Comparison of ENCODE assay signal across 8 cellular contexts in genomic region chr4:85777908-85778808, GRCh38.
DNase-seq lines count a peak whose midpoint lies in the region; ATAC-seq and TF ChIP-seq lines count a peak whose summit lies in the region.

No MANE protein-coding gene starts in this region.

- no peak overlapping the region for H3K4me3 Mint-ChIP-seq in activated naive CD8-positive, alpha-beta T cell treated with anti-CD3 and anti-CD28 coated beads for 36 hours

- H3K9me3 Mint-ChIP-seq in activated naive CD8-positive, alpha-beta T cell treated with anti-CD3 and anti-CD28 coated beads for 36 hours, result no peaks in the 10 kb centered on the region

- in situ Hi-C loops in HAP-1 (cut with MboI; ENCODE audit: low sequenced_read_pairs), result loop anchor here (25.0 kb wide), 1 partner anchor 184 kb away; no protein-coding TSS in a partner anchor

- H3K27ac Mint-ChIP-seq in activated naive CD8-positive, alpha-beta T cell treated with anti-CD3 and anti-CD28 coated beads for 36 hours, result no peak overlapping the region

- no peak for TF ChIP-seq CTCF in colonic mucosa (IDR thresholded peaks at IDR 0.05)
- no peak for TF ChIP-seq CTCF in psoas muscle (IDR thresholded peaks at IDR 0.05)
- no peak for TF ChIP-seq CTCF in BE2C (IDR thresholded peaks at IDR 0.05; ENCODE audit: low read depth, low read length)

- H3K9me3 ChIP-seq in colonic mucosa, result no peaks in the 10 kb centered on the region
- H3K9me3 ChIP-seq in psoas muscle, result no peaks in the 10 kb centered on the region
- H3K9me3 ChIP-seq in HAP-1, result no peaks in the 10 kb centered on the region
- H3K9me3 ChIP-seq in BE2C, result no peaks in the 10 kb centered on the region

- no peaks in the 10 kb centered on the region for H3K4me1 ChIP-seq in colonic mucosa
- peaks cover 8% of the 10 kb centered on the region for H3K4me1 ChIP-seq in psoas muscle
- H3K4me1 ChIP-seq in HAP-1, result no peaks in the 10 kb centered on the region
- peaks cover 9% of the 10 kb centered on the region for H3K4me1 ChIP-seq in BE2C

- ATAC-seq in GM19468 (IDR thresholded peaks at IDR 0.05; ENCODE audit: extremely low read depth, unreplicated experiment), result peak; percentile 74
- peak; percentile 83 for ATAC-seq in HG03432 (IDR thresholded peaks at IDR 0.05; ENCODE audit: unreplicated experiment)
- ATAC-seq in psoas muscle, result no peak

- 42 to 54% (median 48%) methylated on average over 3 of the region's 3 CpGs for WGBS in psoas muscle, 3 donors

- H3K27me3 Mint-ChIP-seq in activated naive CD8-positive, alpha-beta T cell treated with anti-CD3 and anti-CD28 coated beads for 36 hours, result no peaks in the 10 kb centered on the region

- no peaks in the 10 kb centered on the region for H3K27me3 ChIP-seq in colonic mucosa
- H3K27me3 ChIP-seq in psoas muscle (ENCODE audit: insufficient read depth in 3 of 3, low read length in 2 of 3), result no peaks in the 10 kb centered on the region
- H3K27me3 ChIP-seq in HAP-1 (ENCODE audit: low read depth), result no peaks in the 10 kb centered on the region
- H3K27me3 ChIP-seq in BE2C, result no peaks in the 10 kb centered on the region

- no peaks in the 10 kb centered on the region for H3K4me1 Mint-ChIP-seq in activated naive CD8-positive, alpha-beta T cell treated with anti-CD3 and anti-CD28 coated beads for 36 hours

- H3K27ac ChIP-seq in colonic mucosa, result peak overlapping the region; percentile 42
- peak overlapping the region; percentile 46 for H3K27ac ChIP-seq in psoas muscle

- no peak overlapping the region for H3K4me3 ChIP-seq in colonic mucosa
- H3K4me3 ChIP-seq in psoas muscle, result peak overlapping the region; percentile 45
- no peak overlapping the region for H3K4me3 ChIP-seq in HAP-1
- H3K4me3 ChIP-seq in BE2C (ENCODE audit: low read depth, low read length), result no peak overlapping the region

- no peak for DNase-seq in colonic mucosa
- no peak for DNase-seq in psoas muscle
- no peak for DNase-seq in HAP-1 (ENCODE audit: low spot score in 2 of 2)
- DNase-seq in BE2C, result no peak
- DNase-seq in GDM1 (lab: John Stamatoyannopoulos, UW), result no peak
- no peak for DNase-seq in activated naive CD8-positive, alpha-beta T cell treated with anti-CD3 and anti-CD28 coated beads for 36 hours

- no peaks in the 10 kb centered on the region for H3K36me3 Mint-ChIP-seq in activated naive CD8-positive, alpha-beta T cell treated with anti-CD3 and anti-CD28 coated beads for 36 hours

- H3K36me3 ChIP-seq in colonic mucosa, result no peaks in the 10 kb centered on the region
- no peaks in the 10 kb centered on the region for H3K36me3 ChIP-seq in psoas muscle (ENCODE audit: insufficient read depth in 1 of 2, low read depth in 1 of 2)
- no peaks in the 10 kb centered on the region for H3K36me3 ChIP-seq in HAP-1 (replicated peaks)
- H3K36me3 ChIP-seq in BE2C, result no peaks in the 10 kb centered on the region

- intact Hi-C loops in colonic mucosa (cut with DNase I) (no loop called here), psoas muscle (cut with DNase I) (no loop called here)

- H3K9ac ChIP-seq in colonic mucosa (ENCODE audit: low read depth in 2 of 2, low read length in 2 of 2), result no peak overlapping the region

Comparison
In these comparisons a context has a peak if more than half of its experiments do, and no peak if none do; other contexts are left out.
1. ATAC-seq: peak in GM19468 (single experiment) and HG03432 (single experiment); none in psoas muscle (0 of 4).